8 cellular contexts compared by ENCODE assay signal in the genomic region with DNA sequence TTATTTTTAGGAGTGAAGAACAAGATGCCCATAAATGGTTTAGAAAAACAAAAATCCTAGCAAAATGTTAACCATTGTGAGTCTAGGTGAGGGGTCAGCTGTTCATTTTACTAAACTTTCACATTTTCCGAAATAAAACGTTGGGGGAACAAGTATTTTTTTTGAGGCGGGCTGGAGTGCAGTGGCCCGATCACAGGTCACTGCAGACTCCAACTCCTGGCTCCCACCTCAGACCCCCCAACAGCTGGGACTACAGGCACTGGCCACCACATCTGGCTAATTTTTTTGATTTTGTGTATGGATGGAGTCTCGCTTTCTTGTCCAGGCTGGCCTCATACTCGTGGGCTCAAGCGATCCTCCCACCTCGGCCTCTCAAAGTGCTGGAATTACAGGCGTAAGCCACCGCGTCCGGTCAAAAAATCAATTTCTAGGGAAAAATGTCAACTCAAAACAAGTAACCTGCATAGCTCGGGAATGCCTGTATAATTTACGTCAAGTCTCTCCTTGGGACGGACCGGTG. TPM values are rescaled to one million over a fixed set of nuclear protein-coding genes. Genes with fewer than 3 reads are reported as not detected.
DNase-seq lines count a peak whose midpoint lies in the region; ATAC-seq and TF ChIP-seq lines count a peak whose summit lies in the region.

No MANE protein-coding gene starts in this region.

- no peaks in the 10 kb centered on the region for H3K9me3 ChIP-seq in spleen

- H3K4me1 ChIP-seq in spleen, result peaks cover 0 to 33% (median 14%) of the 10 kb centered on the region in 6 donors

- WGBS in spleen, 5 donors, result 3 to 49% (median 13%) methylated on average over 12 to 16 of the region's 16 CpGs

- peak overlapping the region; percentile 10 to 87 (median 42) for H3K4me3 ChIP-seq in spleen

- H3K4me3 Mint-ChIP-seq in activated naive CD4-positive, alpha-beta T cell treated with anti-CD3 and anti-CD28 coated beads, Interleukin-2, amount 50 U/mL, for 24 hours, result peak overlapping the region; percentile 98
- peak overlapping the region; percentile 92 for H3K4me3 Mint-ChIP-seq in glutamatergic neuron (ENCODE audit: unreplicated experiment)

- H3K36me3 Mint-ChIP-seq in activated naive CD4-positive, alpha-beta T cell treated with anti-CD3 and anti-CD28 coated beads, Interleukin-2, amount 50 U/mL, for 24 hours, result peaks cover 6% of the 10 kb centered on the region
- no peaks in the 10 kb centered on the region for H3K36me3 Mint-ChIP-seq in glutamatergic neuron (ENCODE audit: unreplicated experiment)

- no peaks in the 10 kb centered on the region for H3K27me3 ChIP-seq in spleen (replicated peaks in 1 of 7)

- no peak for DNase-seq in activated naive CD4-positive, alpha-beta T cell (lab: John Stamatoyannopoulos, UW)
- DNase-seq in glutamatergic neuron, result no peak
- no peak for DNase-seq in spleen
- DNase-seq in NCI-H1105 (lab: John Stamatoyannopoulos, UW), result no peak
- DNase-seq in stimulated activated naive CD4-positive, alpha-beta T cell (lab: John Stamatoyannopoulos, UW), result no peak
- no peak for DNase-seq in NCI-H2171 treated with DMSO at 0.1 percent for 48 hours (lab: John Stamatoyannopoulos, UW)

- peaks cover 0 to 17% (median 3%) of the 10 kb centered on the region in 6 donors for H3K36me3 ChIP-seq in spleen

- peak overlapping the region; percentile 61 to 95 (median 93) for H3K27ac ChIP-seq in spleen

- no peaks in the 10 kb centered on the region for H3K27me3 Mint-ChIP-seq in activated naive CD4-positive, alpha-beta T cell treated with anti-CD3 and anti-CD28 coated beads, Interleukin-2, amount 50 U/mL, for 24 hours
- peaks cover 1% of the 10 kb centered on the region for H3K27me3 Mint-ChIP-seq in glutamatergic neuron (ENCODE audit: unreplicated experiment)

- no peaks in the 10 kb centered on the region for H3K9me3 Mint-ChIP-seq in activated naive CD4-positive, alpha-beta T cell treated with anti-CD3 and anti-CD28 coated beads, Interleukin-2, amount 50 U/mL, for 24 hours
- peaks cover 7% of the 10 kb centered on the region for H3K9me3 Mint-ChIP-seq in glutamatergic neuron (ENCODE audit: unreplicated experiment)

- ATAC-seq in SK-N-SH treated with all-trans-retinoic acid at 6 μM for 48 hours, result no peak; the same call in 2 of the 3 replicates

- H3K4me1 Mint-ChIP-seq in activated naive CD4-positive, alpha-beta T cell treated with anti-CD3 and anti-CD28 coated beads, Interleukin-2, amount 50 U/mL, for 24 hours, result peaks cover 21% of the 10 kb centered on the region
- H3K4me1 Mint-ChIP-seq in glutamatergic neuron (ENCODE audit: low read depth, unreplicated experiment), result peaks cover 6% of the 10 kb centered on the region

- TF ChIP-seq CTCF in glutamatergic neuron (IDR thresholded peaks at IDR 0.05; ENCODE audit: partially characterized antibody, unreplicated experiment) (no peak), spleen (IDR thresholded peaks at IDR 0.05 in 8 of 11, conservative IDR thresholded peaks at IDR 0.05 in 3 of 11) (peak in 1 of 11 experiments; percentile 13)

- intact Hi-C loops in spleen (cut with DNase I; ENCODE audit: low total_unique reads), result no loop called here

- peak in 1 of 3 donors; percentile 59 for TF ChIP-seq POLR2A in spleen (IDR thresholded peaks at IDR 0.05)

- H3K27ac Mint-ChIP-seq in activated naive CD4-positive, alpha-beta T cell treated with anti-CD3 and anti-CD28 coated beads, Interleukin-2, amount 50 U/mL, for 24 hours, result peak overlapping the region; percentile 97
- H3K27ac Mint-ChIP-seq in glutamatergic neuron (ENCODE audit: unreplicated experiment), result peak overlapping the region; percentile 97

TF ChIP-seq in SK-N-SH treated with all-trans-retinoic acid at 6 μM for 48 hours, 23 proteins besides CTCF, POLR2A, EP300 and RAD21:
- TF ChIP-seq GLIS3 (CRISPR knock-in tag; IDR thresholded peaks at IDR 0.05) (0 out of 2 replicates have a peak, but pooled peaks have one; percentile 23), OSR1 (CRISPR knock-in tag; IDR thresholded peaks at IDR 0.05) (no peak), ARNTL (CRISPR knock-in tag; IDR thresholded peaks at IDR 0.05; ENCODE audit: borderline replicate concordance, low read depth) (no peak)

RNA-seq across cellular contexts. Expression of a gene that starts 0.7 kb away (rescaled TPM):
- 42.1 TPM for total RNA-seq in glutamatergic neuron (ENCODE audit: unreplicated experiment)
- total RNA-seq in spleen, result 10 to 100 TPM; 55.7 to 84.3 (median 70.4) TPM
- polyA plus RNA-seq in spleen, result 10 to 100 TPM in 1 of 3 donors, 1 to 10 TPM in 2; 7.0 to 14.2 (median 8.1) TPM
